22 cellular contexts compared by ENCODE assay signal in genomic region chr7:8152489-8153192, GRCh38.
DNase-seq lines count a peak whose midpoint lies in the region; ATAC-seq and TF ChIP-seq lines count a peak whose summit lies in the region.
"Had no signal": no experiment of that assay in that cellular context is flagged by ENCODE, and none has a peak within 500 bp of the region (broad histone marks: within the 10 kb centered on the region; RNA-seq: fewer than 3 reads in every experiment).

No MANE protein-coding gene starts in this region.

- no peak overlapping the region for H3K27ac ChIP-seq in foreskin keratinocyte
- H3K27ac ChIP-seq in transverse colon, result no peak overlapping the region
- H3K27ac ChIP-seq: C4-2B, heart right ventricle, SK-N-MC, testis had no signal

- no peak for TF ChIP-seq POLR2A in transverse colon (IDR thresholded peaks at IDR 0.05)

- H3K9me3 ChIP-seq in transverse colon, result no peaks in the 10 kb centered on the region
- H3K9me3 ChIP-seq: heart right ventricle, testis had no signal

- CTCF ChIA-PET in activated naive CD4-positive, alpha-beta T cell treated with anti-CD3 and anti-CD28 coated beads for 36 hours (lab: Charles Lee), result no interaction called here
- CTCF ChIA-PET in activated CD4-positive, alpha-beta memory T cell treated with anti-CD3 and anti-CD28 coated beads for 36 hours (lab: Charles Lee), result interaction anchor here (0.7 kb wide), 1 partner anchor 1308 kb away, joined by 3 read pairs; no protein-coding TSS in a partner anchor

- no peaks in the 10 kb centered on the region for H3K27me3 Mint-ChIP-seq in activated naive CD4-positive, alpha-beta T cell treated with anti-CD3 and anti-CD28 coated beads for 36 hours (ENCODE audit: low read depth)
- no peaks in the 10 kb centered on the region for H3K27me3 Mint-ChIP-seq in activated CD4-positive, alpha-beta memory T cell treated with anti-CD3 and anti-CD28 coated beads for 36 hours
- no peaks in the 10 kb centered on the region for H3K27me3 Mint-ChIP-seq in stimulated activated naive CD8-positive, alpha-beta T cell treated with anti-CD3 and anti-CD28 coated beads, Interleukin-15, amount 100 ng/mL, for 72 hours
- H3K27me3 Mint-ChIP-seq: memory B cell; naive thymus-derived CD8-positive, alpha-beta T cell had no signal

- H3K27me3 ChIP-seq in foreskin keratinocyte (no peaks in the 10 kb centered on the region), transverse colon (no peaks in the 10 kb centered on the region)
- H3K27me3 ChIP-seq: heart right ventricle, testis had no signal

- in situ Hi-C loops in transverse colon (cut with MboI; ENCODE audit: low pct_ligation_motif_present in 1 of 4, low pct_unique_long_range_greater_than_20kb in 1 of 4, low sequenced_read_pairs in 3 of 4), result no loop called here

- H3K4me3 ChIP-seq in transverse colon, result no peak overlapping the region
- H3K4me3 ChIP-seq: GM23338, heart right ventricle, SK-N-MC, skin epidermis, testis had no signal

- ATAC-seq in foreskin keratinocyte, result peak; percentile 31
- ATAC-seq in stimulated activated naive CD8-positive, alpha-beta T cell treated with anti-CD3 and anti-CD28 coated beads, Interleukin-15, amount 100 ng/mL, for 72 hours, result peak; percentile 88
- ATAC-seq in GM21447 (IDR thresholded peaks at IDR 0.05; ENCODE audit: unreplicated experiment), result no peak
- ATAC-seq: GM23338; HepG2; naive thymus-derived CD8-positive, alpha-beta T cell; Panc1 had no signal

- intact Hi-C loops in activated naive CD4-positive, alpha-beta T cell treated with anti-CD3 and anti-CD28 coated beads for 36 hours (cut with micrococcal nuclease), result no loop called here
- intact Hi-C loops in activated CD4-positive, alpha-beta memory T cell treated with anti-CD3 and anti-CD28 coated beads for 36 hours (cut with micrococcal nuclease), result no loop called here
- intact Hi-C loops in transverse colon (cut with DNase I; ENCODE audit: low total_unique reads), result no loop called here

- peak overlapping the region; percentile 8 for H3K27ac Mint-ChIP-seq in activated naive CD4-positive, alpha-beta T cell treated with anti-CD3 and anti-CD28 coated beads for 36 hours
- peak overlapping the region; percentile 18 for H3K27ac Mint-ChIP-seq in activated CD4-positive, alpha-beta memory T cell treated with anti-CD3 and anti-CD28 coated beads for 36 hours
- peak overlapping the region; percentile 60 to 93 for H3K27ac Mint-ChIP-seq in stimulated activated naive CD8-positive, alpha-beta T cell treated with anti-CD3 and anti-CD28 coated beads, Interleukin-15, amount 100 ng/mL, for 72 hours
- H3K27ac Mint-ChIP-seq: endodermal cell, GM23338, memory B cell had no signal

- H3K4me3 Mint-ChIP-seq in activated naive CD4-positive, alpha-beta T cell treated with anti-CD3 and anti-CD28 coated beads for 36 hours, result no peak overlapping the region
- H3K4me3 Mint-ChIP-seq in activated CD4-positive, alpha-beta memory T cell treated with anti-CD3 and anti-CD28 coated beads for 36 hours, result no peak overlapping the region
- peak overlapping the region in 1 of 2 donors; percentile 21 for H3K4me3 Mint-ChIP-seq in stimulated activated naive CD8-positive, alpha-beta T cell treated with anti-CD3 and anti-CD28 coated beads, Interleukin-15, amount 100 ng/mL, for 72 hours
- H3K4me3 Mint-ChIP-seq: endodermal cell; GM23338; memory B cell; naive thymus-derived CD8-positive, alpha-beta T cell had no signal

- H3K4me1 ChIP-seq in foreskin keratinocyte, result no peaks in the 10 kb centered on the region
- no peaks in the 10 kb centered on the region for H3K4me1 ChIP-seq in transverse colon

- H3K9me3 Mint-ChIP-seq in activated naive CD4-positive, alpha-beta T cell treated with anti-CD3 and anti-CD28 coated beads for 36 hours, result no peaks in the 10 kb centered on the region
- H3K9me3 Mint-ChIP-seq in activated CD4-positive, alpha-beta memory T cell treated with anti-CD3 and anti-CD28 coated beads for 36 hours, result no peaks in the 10 kb centered on the region
- peaks cover 18 to 22% of the 10 kb centered on the region in 2 donors for H3K9me3 Mint-ChIP-seq in stimulated activated naive CD8-positive, alpha-beta T cell treated with anti-CD3 and anti-CD28 coated beads, Interleukin-15, amount 100 ng/mL, for 72 hours

- H3K36me3 ChIP-seq in transverse colon, result no peaks in the 10 kb centered on the region

- POLR2A ChIA-PET in activated CD4-positive, alpha-beta memory T cell treated with anti-CD3 and anti-CD28 coated beads for 36 hours (lab: Charles Lee), result no interaction called here

- H3K4me1 Mint-ChIP-seq in activated naive CD4-positive, alpha-beta T cell treated with anti-CD3 and anti-CD28 coated beads for 36 hours (ENCODE audit: low read depth), result peaks cover 24% of the 10 kb centered on the region
- peaks cover 32% of the 10 kb centered on the region for H3K4me1 Mint-ChIP-seq in activated CD4-positive, alpha-beta memory T cell treated with anti-CD3 and anti-CD28 coated beads for 36 hours (ENCODE audit: low read depth)
- peaks cover 29% of the 10 kb centered on the region for H3K4me1 Mint-ChIP-seq in stimulated activated naive CD8-positive, alpha-beta T cell treated with anti-CD3 and anti-CD28 coated beads, Interleukin-15, amount 100 ng/mL, for 72 hours

- TF ChIP-seq CTCF in foreskin keratinocyte (conservative IDR thresholded peaks at IDR 0.05) (no peak), transverse colon (IDR thresholded peaks at IDR 0.05) (no peak)

- DNase-seq in activated naive CD4-positive, alpha-beta T cell treated with anti-CD3 and anti-CD28 coated beads for 36 hours, result no peak
- no peak for DNase-seq in activated naive CD4-positive, alpha-beta T cell treated with anti-CD3 and anti-CD28 coated beads, Interleukin-2, amount 50 U/mL, for 16 hours
- peak; percentile 38 for DNase-seq in activated CD4-positive, alpha-beta memory T cell treated with anti-CD3 and anti-CD28 coated beads for 36 hours
- DNase-seq in foreskin keratinocyte (no peak), transverse colon (no peak)
- DNase-seq in stimulated activated naive CD8-positive, alpha-beta T cell treated with anti-CD3 and anti-CD28 coated beads, Interleukin-15, amount 100 ng/mL, for 72 hours, result peak in 1 of 2 donors; percentile 24
- DNase-seq in effector CD8-positive, alpha-beta T cell (lab: John Stamatoyannopoulos, UW), result no peak
- DNase-seq: DMS79; endodermal cell; heart right ventricle; naive thymus-derived CD8-positive, alpha-beta T cell; NCI-H82; stimulated activated CD4-positive, alpha-beta T cell treated with anti-CD3 and anti-CD28 coated beads, Interleukin-4, amount 100 ng/mL, for 24 hours; testis had no signal

- no peaks in the 10 kb centered on the region for H3K36me3 Mint-ChIP-seq in activated naive CD4-positive, alpha-beta T cell treated with anti-CD3 and anti-CD28 coated beads for 36 hours (ENCODE audit: low read depth)
- no peaks in the 10 kb centered on the region for H3K36me3 Mint-ChIP-seq in activated CD4-positive, alpha-beta memory T cell treated with anti-CD3 and anti-CD28 coated beads for 36 hours
- H3K36me3 Mint-ChIP-seq: memory B cell; naive thymus-derived CD8-positive, alpha-beta T cell had no signal

- no peak for TF ChIP-seq EP300 in transverse colon (IDR thresholded peaks at IDR 0.05; ENCODE audit: low read depth)

- WGBS in transverse colon (ENCODE audit: low coverage in 1 of 2), 2 donors, result 80 to 82% methylated on average over 4 of the region's 4 CpGs

Comparison
In these comparisons a context has a peak if more than half of its experiments do, and no peak if none do; other contexts are left out.
1. H3K27ac Mint-ChIP-seq: peak in every context shown above with its lines; median percentile 76 in stimulated activated naive CD8-positive, alpha-beta T cell treated with anti-CD3 and anti-CD28 coated beads, Interleukin-15, amount 100 ng/mL, for 72 hours; 18 in activated CD4-positive, alpha-beta memory T cell treated with anti-CD3 and anti-CD28 coated beads for 36 hours; 8 in activated naive CD4-positive, alpha-beta T cell treated with anti-CD3 and anti-CD28 coated beads for 36 hours.